40 cellular contexts compared by ENCODE assay signal in the genomic region with DNA sequence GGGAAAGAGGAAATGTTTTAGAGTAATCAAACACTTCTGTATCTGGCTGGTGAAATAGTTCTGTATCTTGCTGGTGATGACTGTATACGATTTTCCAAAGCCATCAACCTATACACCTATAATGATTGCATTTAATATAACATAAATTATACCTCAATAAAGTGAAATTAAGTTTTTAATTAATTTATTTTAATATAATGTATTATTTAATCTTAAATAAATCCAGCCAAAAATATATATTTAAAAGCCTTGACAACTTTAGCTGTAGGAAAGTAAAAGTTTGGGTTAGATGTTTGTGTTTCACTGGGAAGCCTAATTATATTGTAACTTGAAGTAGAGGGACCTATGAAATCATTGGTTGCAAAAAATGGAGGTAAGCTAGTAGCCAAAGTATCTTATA.
"Had no signal": no experiment of that assay in that cellular context is flagged by ENCODE, and none has a peak within 500 bp of the region (broad histone marks: within the 10 kb centered on the region; RNA-seq: fewer than 3 reads in every experiment).

No MANE protein-coding gene starts in this region.

- H3K27me3 ChIP-seq: adrenal gland, ascending aorta, body of pancreas, brain microvascular endothelial cell, breast epithelium, cardiac muscle cell had no signal

- DNase-seq: activated effector memory CD4-positive, alpha-beta T cell treated with anti-CD3 and anti-CD28 coated beads, Interleukin-2, amount 50 U/mL, for 16 hours; activated effector memory CD4-positive, alpha-beta T cell treated with Interleukin-2 at 50 U/mL for 16 hours; activated gamma-delta T cell; activated gamma-delta T cell treated with Interleukin-2 at 50 U/mL for 16 hours; activated naive CD4-positive, alpha-beta T cell; activated naive CD4-positive, alpha-beta T cell treated with anti-CD3 and anti-CD28 coated beads for 36 hours; activated naive CD4-positive, alpha-beta T cell treated with anti-CD3 and anti-CD28 coated beads, Interleukin-2, amount 10 ng/mL, durations not matched to agents 7 days and 5 days; activated naive CD4-positive, alpha-beta T cell treated with anti-CD3 and anti-CD28 coated beads, Interleukin-2, amount 50 U/mL, for 16 hours; activated naive CD4-positive, alpha-beta T cell treated with Interleukin-2 at 50 U/mL for 16 hours; activated naive CD8-positive, alpha-beta T cell treated with anti-CD3 and anti-CD28 coated beads for 36 hours; activated naive CD8-positive, alpha-beta T cell treated with anti-CD3 and anti-CD28 coated beads, Interleukin-2, amount 10 ng/mL, durations not matched to agents 7 days and 5 days; activated naive CD8-positive, alpha-beta T cell treated with anti-CD3 and anti-CD28 coated beads, Interleukin-2, amount 50 U/mL, for 24 hours; activated T-cell treated with anti-CD3 and anti-CD28 coated beads, Interleukin-2, amount 50 U/mL, for 1 hour; activated T-cell treated with anti-CD3 and anti-CD28 coated beads, Interleukin-2, amount 50 U/mL, for 24 hours; activated T-cell treated with anti-CD3 and anti-CD28 coated beads, Interleukin-2, amount 50 U/mL, for 4 hours; activated T-cell treated with anti-CD3 and anti-CD28 coated beads, Interleukin-2, amount 50 U/mL, for 48 hours; activated T-cell treated with anti-CD3 and anti-CD28 coated beads, Interleukin-2, amount 50 U/mL, for 72 hours; adrenal gland; amniotic stem cell; amygdala; anterior cingulate cortex; aorta; body of pancreas; brain microvascular endothelial cell; caudate nucleus; central memory CD4-positive, alpha-beta T cell; cerebellar nuclear complex had no signal

- H3K9me3 Mint-ChIP-seq: activated naive CD4-positive, alpha-beta T cell treated with anti-CD3 and anti-CD28 coated beads, Interleukin-2, amount 50 U/mL, for 24 hours had no signal

- H3K27ac Mint-ChIP-seq: activated naive CD4-positive, alpha-beta T cell treated with anti-CD3 and anti-CD28 coated beads for 36 hours; activated naive CD4-positive, alpha-beta T cell treated with anti-CD3 and anti-CD28 coated beads, Interleukin-2, amount 10 ng/mL, durations not matched to agents 7 days and 5 days; activated naive CD4-positive, alpha-beta T cell treated with anti-CD3 and anti-CD28 coated beads, Interleukin-2, amount 50 U/mL, for 24 hours; activated naive CD4-positive, alpha-beta T cell treated with anti-CD3 and anti-CD28 coated beads, Interleukin-2, amount 50 U/mL, for 72 hours; activated naive CD8-positive, alpha-beta T cell; activated naive CD8-positive, alpha-beta T cell treated with anti-CD3 and anti-CD28 coated beads for 36 hours; activated naive CD8-positive, alpha-beta T cell treated with anti-CD3 and anti-CD28 coated beads, Interleukin-2, amount 10 ng/mL, durations not matched to agents 7 days and 5 days; activated naive CD8-positive, alpha-beta T cell treated with anti-CD3 and anti-CD28 coated beads, Interleukin-2, amount 50 U/mL, for 24 hours; activated T-cell treated with anti-CD3 and anti-CD28 coated beads, Interleukin-2, amount 50 U/mL, for 24 hours; activated T-cell treated with anti-CD3 and anti-CD28 coated beads, Interleukin-2, amount 50 U/mL, for 72 hours; activated T-helper 1 cell treated with anti-CD3 and anti-CD28 coated beads, Interleukin-12 subunit alpha, Interleukin-12 subunit beta, Interleukin-2, Interleukin-4 antibody, amounts not matched to agents 30 ng/mL and 10 ng/mL and 1 ng/mL, durations not matched to agents 14 hours and 24 hours and 36 hours; activated T-helper 17 cell treated with anti-CD3 and anti-CD28 coated beads, Interleukin-2, amount 50 U/mL, for 72 hours; activated T-helper 2 cell treated with anti-CD3 and anti-CD28 coated beads, Interferon-gamma antibody, Interleukin-2, Interleukin-4, amounts not matched to agents 10 μg/mL and 5 μg/mL and 100 μg/mL, durations not matched to agents 14 hours and 24 hours and 36 hours; brain had no signal

- H3K36me3 ChIP-seq: adrenal gland, ascending aorta, brain microvascular endothelial cell, breast epithelium, cardiac muscle cell had no signal

- H3K4me3 Mint-ChIP-seq: activated naive CD4-positive, alpha-beta T cell treated with anti-CD3 and anti-CD28 coated beads for 36 hours; activated naive CD4-positive, alpha-beta T cell treated with anti-CD3 and anti-CD28 coated beads, Interleukin-2, amount 10 ng/mL, durations not matched to agents 7 days and 5 days; activated naive CD4-positive, alpha-beta T cell treated with anti-CD3 and anti-CD28 coated beads, Interleukin-2, amount 50 U/mL, for 24 hours; activated naive CD8-positive, alpha-beta T cell; activated naive CD8-positive, alpha-beta T cell treated with anti-CD3 and anti-CD28 coated beads for 36 hours; activated naive CD8-positive, alpha-beta T cell treated with anti-CD3 and anti-CD28 coated beads, Interleukin-2, amount 10 ng/mL, durations not matched to agents 7 days and 5 days; activated naive CD8-positive, alpha-beta T cell treated with anti-CD3 and anti-CD28 coated beads, Interleukin-2, amount 50 U/mL, for 24 hours; activated T-cell treated with anti-CD3 and anti-CD28 coated beads, Interleukin-2, amount 50 U/mL, for 24 hours; activated T-cell treated with anti-CD3 and anti-CD28 coated beads, Interleukin-2, amount 50 U/mL, for 4 hours; activated T-cell treated with anti-CD3 and anti-CD28 coated beads, Interleukin-2, amount 50 U/mL, for 72 hours; activated T-helper 1 cell treated with anti-CD3 and anti-CD28 coated beads, Interleukin-12 subunit alpha, Interleukin-12 subunit beta, Interleukin-2, Interleukin-4 antibody, amounts not matched to agents 30 ng/mL and 10 ng/mL and 1 ng/mL, durations not matched to agents 14 hours and 24 hours and 36 hours; activated T-helper 17 cell treated with anti-CD3 and anti-CD28 coated beads, Interleukin-2, amount 50 U/mL, for 72 hours; brain; central memory CD8-positive, alpha-beta T cell had no signal

- H3K36me3 Mint-ChIP-seq: activated naive CD4-positive, alpha-beta T cell treated with anti-CD3 and anti-CD28 coated beads, Interleukin-2, amount 10 ng/mL, durations not matched to agents 7 days and 5 days; activated naive CD4-positive, alpha-beta T cell treated with anti-CD3 and anti-CD28 coated beads, Interleukin-2, amount 50 U/mL, for 24 hours; activated naive CD4-positive, alpha-beta T cell treated with anti-CD3 and anti-CD28 coated beads, Interleukin-2, amount 50 U/mL, for 72 hours; activated naive CD8-positive, alpha-beta T cell; activated naive CD8-positive, alpha-beta T cell treated with anti-CD3 and anti-CD28 coated beads for 36 hours; activated naive CD8-positive, alpha-beta T cell treated with anti-CD3 and anti-CD28 coated beads, Interleukin-2, amount 10 ng/mL, durations not matched to agents 7 days and 5 days; brain had no signal

- H3K4me1 Mint-ChIP-seq: activated naive CD4-positive, alpha-beta T cell treated with anti-CD3 and anti-CD28 coated beads, Interleukin-2, amount 10 ng/mL, durations not matched to agents 7 days and 5 days; activated naive CD4-positive, alpha-beta T cell treated with anti-CD3 and anti-CD28 coated beads, Interleukin-2, amount 50 U/mL, for 24 hours; activated naive CD8-positive, alpha-beta T cell treated with anti-CD3 and anti-CD28 coated beads for 36 hours; activated naive CD8-positive, alpha-beta T cell treated with anti-CD3 and anti-CD28 coated beads, Interleukin-2, amount 10 ng/mL, durations not matched to agents 7 days and 5 days; activated naive CD8-positive, alpha-beta T cell treated with anti-CD3 and anti-CD28 coated beads, Interleukin-2, amount 50 U/mL, for 24 hours; activated T-helper 17 cell treated with anti-CD3 and anti-CD28 coated beads, Interleukin-2, amount 50 U/mL, for 72 hours; brain; central memory CD8-positive, alpha-beta T cell had no signal

- FAIRE-seq: astrocyte, bronchial epithelial cell had no signal

- H3K27ac ChIP-seq: adrenal gland, ascending aorta, body of pancreas, brain microvascular endothelial cell, breast epithelium, cardiac muscle cell had no signal

- H3K9me3 ChIP-seq: adrenal gland, ascending aorta, body of pancreas had no signal

- H3K4me3 ChIP-seq: adrenal gland, ascending aorta, body of pancreas, breast epithelium, cardiac muscle cell had no signal

- H3K4me1 ChIP-seq: adrenal gland, ascending aorta, body of pancreas, breast epithelium had no signal

- H3K27me3 Mint-ChIP-seq: activated naive CD4-positive, alpha-beta T cell treated with anti-CD3 and anti-CD28 coated beads, Interleukin-2, amount 10 ng/mL, durations not matched to agents 7 days and 5 days; activated naive CD4-positive, alpha-beta T cell treated with anti-CD3 and anti-CD28 coated beads, Interleukin-2, amount 50 U/mL, for 24 hours; activated naive CD8-positive, alpha-beta T cell; activated naive CD8-positive, alpha-beta T cell treated with anti-CD3 and anti-CD28 coated beads for 36 hours; activated naive CD8-positive, alpha-beta T cell treated with anti-CD3 and anti-CD28 coated beads, Interleukin-2, amount 10 ng/mL, durations not matched to agents 7 days and 5 days; activated naive CD8-positive, alpha-beta T cell treated with anti-CD3 and anti-CD28 coated beads, Interleukin-2, amount 50 U/mL, for 24 hours; activated T-cell treated with anti-CD3 and anti-CD28 coated beads, Interleukin-2, amount 50 U/mL, for 24 hours; activated T-helper 17 cell treated with anti-CD3 and anti-CD28 coated beads, Interleukin-2, amount 50 U/mL, for 72 hours; brain; central memory CD8-positive, alpha-beta T cell had no signal

- ATAC-seq: activated naive CD4-positive, alpha-beta T cell treated with anti-CD3 and anti-CD28 coated beads, Interleukin-2, amount 50 U/mL, for 72 hours; activated naive CD8-positive, alpha-beta T cell treated with anti-CD3 and anti-CD28 coated beads, Interleukin-2, amount 50 U/mL, for 24 hours; activated T-cell treated with anti-CD3 and anti-CD28 coated beads, Interleukin-2, amount 50 U/mL, for 4 hours; activated T-cell treated with anti-CD3 and anti-CD28 coated beads, Interleukin-2, amount 50 U/mL, for 72 hours; activated T-helper 17 cell treated with anti-CD3 and anti-CD28 coated beads, Interleukin-2, amount 50 U/mL, for 72 hours; body of pancreas had no signal
